ENCODE assay signal across 14 cellular contexts in the genomic region with DNA sequence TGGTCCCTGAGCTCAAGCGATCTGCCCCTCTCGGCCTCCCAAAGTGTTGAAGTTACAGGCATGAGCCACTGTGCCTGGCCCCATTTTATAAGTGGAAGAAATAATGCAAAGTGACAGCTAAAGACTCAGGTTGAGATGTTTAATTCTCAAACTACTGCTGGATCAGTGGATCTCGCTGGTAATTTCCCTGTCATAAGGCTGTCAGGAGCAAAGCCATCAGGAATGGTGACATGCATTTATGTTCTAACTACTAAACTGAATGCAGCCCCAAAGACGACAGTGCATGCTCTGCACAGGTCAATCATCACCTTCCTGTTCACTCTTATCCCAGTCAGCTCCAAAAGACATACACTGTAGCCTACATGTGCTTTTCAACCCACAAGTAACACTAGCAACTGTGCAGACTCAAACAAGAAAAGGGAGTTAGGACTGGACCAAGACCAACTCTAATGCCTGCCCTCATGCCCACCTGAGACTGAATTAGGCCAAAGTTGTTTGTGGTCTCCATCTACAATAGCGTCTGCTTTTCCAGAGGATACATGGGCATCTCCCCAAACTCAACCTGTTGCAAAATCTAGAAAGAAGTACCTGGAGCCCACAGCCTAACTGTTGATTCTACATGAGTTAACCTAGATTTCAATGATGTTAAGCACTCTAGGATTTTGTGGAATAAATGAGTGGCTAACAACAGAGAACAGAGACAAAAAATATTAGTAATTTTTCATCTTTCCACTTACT.
"Had no signal": no experiment of that assay in that cellular context is flagged by ENCODE, and none has a peak within 500 bp of the region (broad histone marks: within the 10 kb centered on the region; RNA-seq: fewer than 3 reads in every experiment).

No MANE protein-coding gene starts in this region.

- H3K27ac ChIP-seq: adrenal gland, body of pancreas had no signal

- DNase-seq: activated B cell treated with CpG ODN at 0.5 μM for 24 hours; activated CD4-positive, alpha-beta T cell treated with anti-CD3 and anti-CD28 coated beads, Interleukin-2, amount 10 ng/mL, durations not matched to agents 7 days and 5 days; activated CD8-positive, alpha-beta memory T cell treated with anti-CD3 and anti-CD28 coated beads, Interleukin-2, amount 10 ng/mL, durations not matched to agents 7 days and 5 days; adrenal gland; body of pancreas; cerebellar nuclear complex; left colon; naive thymus-derived CD4-positive, alpha-beta T cell; occipital lobe; SHP77 treated with DMSO at 0.1 percent for 48 hours; stimulated activated CD4-positive, alpha-beta T cell treated with anti-CD3 and anti-CD28 coated beads, Interleukin-4, amount 100 ng/mL, for 24 hours had no signal

- H3K4me3 ChIP-seq: adrenal gland, body of pancreas, tibial nerve had no signal

- H3K27me3 ChIP-seq: adrenal gland, body of pancreas, tibial nerve had no signal

- H3K27ac Mint-ChIP-seq: activated B cell treated with CpG ODN at 0.5 μM for 24 hours; activated CD4-positive, alpha-beta T cell treated with anti-CD3 and anti-CD28 coated beads, Interleukin-2, amount 10 ng/mL, durations not matched to agents 7 days and 5 days; activated CD8-positive, alpha-beta memory T cell treated with anti-CD3 and anti-CD28 coated beads, Interleukin-2, amount 10 ng/mL, durations not matched to agents 7 days and 5 days; T-helper 1 cell treated with Interleukin-12 subunit alpha and Interleukin-12 subunit beta and Interleukin-4 antibody, amounts not matched to agents 30 μg/mL and 1 μg/mL, for 36 hours had no signal

- ATAC-seq: activated CD8-positive, alpha-beta memory T cell treated with anti-CD3 and anti-CD28 coated beads, Interleukin-2, amount 10 ng/mL, durations not matched to agents 7 days and 5 days; body of pancreas; esophagus mucosa; left colon; naive thymus-derived CD4-positive, alpha-beta T cell had no signal

- H3K9me3 Mint-ChIP-seq: activated B cell treated with CpG ODN at 0.5 μM for 24 hours; activated CD4-positive, alpha-beta T cell treated with anti-CD3 and anti-CD28 coated beads, Interleukin-2, amount 10 ng/mL, durations not matched to agents 7 days and 5 days; T-helper 1 cell treated with Interleukin-12 subunit alpha and Interleukin-12 subunit beta and Interleukin-4 antibody, amounts not matched to agents 30 μg/mL and 1 μg/mL, for 36 hours had no signal

- H3K4me3 Mint-ChIP-seq: activated B cell treated with CpG ODN at 0.5 μM for 24 hours; activated CD4-positive, alpha-beta T cell treated with anti-CD3 and anti-CD28 coated beads, Interleukin-2, amount 10 ng/mL, durations not matched to agents 7 days and 5 days; activated CD8-positive, alpha-beta memory T cell treated with anti-CD3 and anti-CD28 coated beads, Interleukin-2, amount 10 ng/mL, durations not matched to agents 7 days and 5 days; naive thymus-derived CD4-positive, alpha-beta T cell; T-helper 1 cell treated with Interleukin-12 subunit alpha and Interleukin-12 subunit beta and Interleukin-4 antibody, amounts not matched to agents 30 μg/mL and 1 μg/mL, for 36 hours had no signal

- H3K9me3 ChIP-seq: adrenal gland, body of pancreas, tibial nerve had no signal

- H3K4me1 Mint-ChIP-seq: activated B cell treated with CpG ODN at 0.5 μM for 24 hours; activated CD4-positive, alpha-beta T cell treated with anti-CD3 and anti-CD28 coated beads, Interleukin-2, amount 10 ng/mL, durations not matched to agents 7 days and 5 days; activated CD8-positive, alpha-beta memory T cell treated with anti-CD3 and anti-CD28 coated beads, Interleukin-2, amount 10 ng/mL, durations not matched to agents 7 days and 5 days had no signal

- H3K27me3 Mint-ChIP-seq: activated B cell treated with CpG ODN at 0.5 μM for 24 hours; activated CD4-positive, alpha-beta T cell treated with anti-CD3 and anti-CD28 coated beads, Interleukin-2, amount 10 ng/mL, durations not matched to agents 7 days and 5 days; activated CD8-positive, alpha-beta memory T cell treated with anti-CD3 and anti-CD28 coated beads, Interleukin-2, amount 10 ng/mL, durations not matched to agents 7 days and 5 days; naive thymus-derived CD4-positive, alpha-beta T cell had no signal
